16 cellular contexts compared by ENCODE assay signal in genomic region chr9:76371901-76372300, GRCh38. TPM values are rescaled to one million over a fixed set of nuclear protein-coding genes. Genes with fewer than 3 reads are reported as not detected.
DNase-seq lines count a peak whose midpoint lies in the region; ATAC-seq and TF ChIP-seq lines count a peak whose summit lies in the region.
"Had no signal": no experiment of that assay in that cellular context is flagged by ENCODE, and none has a peak within 500 bp of the region (broad histone marks: within the 10 kb centered on the region; RNA-seq: fewer than 3 reads in every experiment).

No MANE protein-coding gene starts in this region.

- no peak overlapping the region for H2AFZ ChIP-seq in ACC112 (ENCODE audit: low read length, unreplicated experiment)

- no peaks in the 10 kb centered on the region for H3K79me2 ChIP-seq in ACC112 (ENCODE audit: control insufficient read depth, insufficient read depth, low read length, unreplicated experiment)

- ATAC-seq in GM18858 (IDR thresholded peaks at IDR 0.05; ENCODE audit: unreplicated experiment) (no peak), HG02973 (IDR thresholded peaks at IDR 0.05; ENCODE audit: unreplicated experiment) (no peak)
- ATAC-seq: stimulated activated naive CD8-positive, alpha-beta T cell treated with anti-CD3 and anti-CD28 coated beads, Interleukin-15, Interleukin-2, amounts not matched to agents 100 U/mL and 50 U/mL, for 24 hours had no signal

- peaks cover 33% of the 10 kb centered on the region for H3K4me1 ChIP-seq in ACC112 (ENCODE audit: control insufficient read depth, insufficient read depth, low read length, unreplicated experiment)
- H3K4me1 ChIP-seq in BE2C, result peaks cover 25% of the 10 kb centered on the region

- H3K4me3 ChIP-seq in ACC112 (ENCODE audit: low read depth, low read length), result 0 out of 2 replicates have a peak overlapping the region, but pooled peaks have one; percentile 9
- no peak overlapping the region for H3K4me3 ChIP-seq in BE2C (ENCODE audit: low read depth, low read length)
- H3K4me3 ChIP-seq: ovary had no signal

- no peaks in the 10 kb centered on the region for H3K36me3 ChIP-seq in ACC112 (ENCODE audit: insufficient read depth, low read length)
- no peaks in the 10 kb centered on the region for H3K36me3 ChIP-seq in BE2C
- H3K36me3 ChIP-seq: ovary had no signal

- H3K27ac ChIP-seq in ACC112 (ENCODE audit: low read depth, low read length) (no peak overlapping the region; the same call in 1 of the 2 replicates), caudate nucleus (ENCODE audit: low read depth, low read length) (peak overlapping the region; percentile 59)
- H3K27ac ChIP-seq: ovary had no signal

- TF ChIP-seq CTCF in BE2C (IDR thresholded peaks at IDR 0.05; ENCODE audit: low read depth, low read length), result no peak

- no peaks in the 10 kb centered on the region for H3K27me3 ChIP-seq in ACC112 (ENCODE audit: insufficient read depth, low read length)
- no peaks in the 10 kb centered on the region for H3K27me3 ChIP-seq in BE2C
- H3K27me3 ChIP-seq: ovary had no signal

- H3K9me3 ChIP-seq in BE2C, result no peaks in the 10 kb centered on the region
- H3K9me3 ChIP-seq: ovary had no signal

- peak; percentile 32 for DNase-seq in LoVo (ENCODE audit: low spot score)
- peak in 3 of 61 donors; percentile 14 to 40 (median 38) for DNase-seq in caudate nucleus (lab: John Stamatoyannopoulos, UW)
- peak; percentile 69 for DNase-seq in kidney glomerular epithelial cell (lab: John Stamatoyannopoulos, UW)
- no peak for DNase-seq in SIG-M5 treated with dmso at 0.1 percent for 504 hours (lab: John Stamatoyannopoulos, UW; ENCODE audit: unreplicated experiment)
- no peak for DNase-seq in BE2C
- DNase-seq: activated CD4-positive, CD25-positive, alpha-beta regulatory T cell; activated naive CD4-positive, alpha-beta T cell treated with anti-CD3 and anti-CD28 coated beads for 36 hours; cerebellar nuclear complex; erythroblast; NCI-H1436; NCI-H446; ovary; stimulated activated naive CD8-positive, alpha-beta T cell treated with anti-CD3 and anti-CD28 coated beads, Interleukin-15, Interleukin-2, amounts not matched to agents 100 U/mL and 50 U/mL, for 24 hours had no signal

RNA-seq across cellular contexts. Expression of gene RFK, which starts 22.3 kb away (rescaled TPM):
- 20.6 TPM for polyA plus RNA-seq in BE2C (2012; ENCODE audit: insufficient read depth, insufficient read length, low read depth)

Comparison
In these comparisons a context has a peak if more than half of its experiments do, and no peak if none do; other contexts are left out.
1. DNase-seq: peak in LoVo (single experiment) and kidney glomerular epithelial cell (single experiment); none in SIG-M5 treated with dmso at 0.1 percent for 504 hours (single experiment) and BE2C (single experiment).